Comparison of ENCODE assay signal across 26 cellular contexts in the genomic region with DNA sequence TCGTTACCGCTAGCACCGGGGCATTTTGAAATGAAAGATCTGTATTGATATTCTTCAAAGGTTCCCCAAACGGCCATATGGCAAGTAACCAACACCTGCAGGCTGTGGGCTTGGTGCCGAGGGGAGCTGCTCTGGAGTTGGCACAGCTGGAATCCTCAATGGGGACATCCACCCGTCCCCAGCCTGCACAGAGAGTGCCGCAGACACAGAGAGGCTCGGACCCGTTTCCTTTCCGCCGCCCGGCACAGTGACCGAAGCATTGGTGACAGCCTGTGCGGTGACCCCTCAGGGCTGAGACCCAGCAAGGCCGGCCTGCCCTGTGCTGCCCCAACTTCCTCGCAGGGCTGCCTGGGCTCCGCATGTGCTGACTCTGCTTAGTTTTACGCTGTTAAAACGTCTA. TPM values are rescaled to one million over a fixed set of nuclear protein-coding genes. Genes with fewer than 3 reads are reported as not detected.
"Had no signal": no experiment of that assay in that cellular context is flagged by ENCODE, and none has a peak within 500 bp of the region (broad histone marks: within the 10 kb centered on the region; RNA-seq: fewer than 3 reads in every experiment).

No MANE protein-coding gene starts in this region.

- H3K9me3 Mint-ChIP-seq: activated CD4-positive, alpha-beta memory T cell treated with anti-CD3 and anti-CD28 coated beads for 36 hours; activated naive CD4-positive, alpha-beta T cell treated with anti-CD3 and anti-CD28 coated beads for 36 hours; activated naive CD8-positive, alpha-beta T cell treated with anti-CD3 and anti-CD28 coated beads for 36 hours; activated T-helper 1 cell treated with anti-CD3 and anti-CD28 coated beads, Interleukin-12 subunit alpha, Interleukin-12 subunit beta, Interleukin-2, Interleukin-4 antibody, amounts not matched to agents 30 ng/mL and 10 ng/mL and 1 ng/mL, durations not matched to agents 14 hours and 24 hours and 36 hours; memory B cell; nephron; stimulated activated naive B cell treated with anti-CD40 and anti-IgM and Interleukin-4, amounts not matched to agents 10 μg/mL and 1 μg/mL and 100 μg/mL, for 72 hours had no signal

- H3K4me1 ChIP-seq: colonic mucosa had no signal

- H3K4me3 ChIP-seq: adrenal gland, body of pancreas, colonic mucosa, esophagus squamous epithelium, skin epidermis, stomach, tibial artery had no signal

- DNase-seq: activated CD4-positive, alpha-beta memory T cell treated with anti-CD3 and anti-CD28 coated beads for 36 hours; activated CD4-positive, CD25-positive, alpha-beta regulatory T cell; activated CD8-positive, alpha-beta memory T cell treated with anti-CD3 and anti-CD28 coated beads, Interleukin-2, amount 50 U/mL, for 4 hours; activated effector memory CD4-positive, alpha-beta T cell treated with anti-CD3 and anti-CD28 coated beads, Interleukin-2, amount 50 U/mL, for 16 hours; activated naive CD4-positive, alpha-beta T cell treated with anti-CD3 and anti-CD28 coated beads for 36 hours; activated naive CD8-positive, alpha-beta T cell treated with anti-CD3 and anti-CD28 coated beads for 36 hours; activated T-cell treated with anti-CD3 and anti-CD28 coated beads, Interleukin-2, amount 50 U/mL, for 1 hour; adrenal gland; body of pancreas; colonic mucosa; effector CD8-positive, alpha-beta T cell; esophagus squamous epithelium; foreskin melanocyte; stimulated activated CD4-positive, alpha-beta T cell treated with anti-CD3 and anti-CD28 coated beads, Interleukin-1b, Interleukin-23, amount 100 ng/mL, for 48 hours; stimulated activated naive B cell treated with anti-CD40 and anti-IgM and Interleukin-4, amounts not matched to agents 10 μg/mL and 1 μg/mL and 100 μg/mL, for 72 hours; stomach; T-helper 1 cell had no signal

- H3K36me3 ChIP-seq: adrenal gland, colonic mucosa, esophagus squamous epithelium, stomach, tibial artery had no signal

- H3K27ac ChIP-seq: adrenal gland, body of pancreas, colonic mucosa, epithelial cell of prostate, esophagus squamous epithelium, skin epidermis, stomach, tibial artery had no signal

- H3K4me3 Mint-ChIP-seq: activated CD4-positive, alpha-beta memory T cell treated with anti-CD3 and anti-CD28 coated beads for 36 hours; activated CD4-positive, alpha-beta T cell treated with anti-CD3 and anti-CD28 coated beads for 36 hours; activated naive CD4-positive, alpha-beta T cell treated with anti-CD3 and anti-CD28 coated beads for 36 hours; activated naive CD8-positive, alpha-beta T cell treated with anti-CD3 and anti-CD28 coated beads for 36 hours; activated T-helper 1 cell treated with anti-CD3 and anti-CD28 coated beads, Interleukin-12 subunit alpha, Interleukin-12 subunit beta, Interleukin-2, Interleukin-4 antibody, amounts not matched to agents 30 ng/mL and 10 ng/mL and 1 ng/mL, durations not matched to agents 14 hours and 24 hours and 36 hours; memory B cell; nephron; stimulated activated naive B cell treated with anti-CD40 and anti-IgM and Interleukin-4, amounts not matched to agents 10 μg/mL and 1 μg/mL and 100 μg/mL, for 72 hours had no signal

- H3K9me3 ChIP-seq: adrenal gland, body of pancreas, colonic mucosa, esophagus squamous epithelium, stomach, tibial artery had no signal

- ATAC-seq: body of pancreas; sciatic nerve; stimulated activated naive B cell treated with anti-CD40 and anti-IgM and Interleukin-4, amounts not matched to agents 10 μg/mL and 1 μg/mL and 100 μg/mL, for 72 hours had no signal

- H3K27ac Mint-ChIP-seq: activated CD4-positive, alpha-beta memory T cell treated with anti-CD3 and anti-CD28 coated beads for 36 hours; activated CD4-positive, alpha-beta T cell treated with anti-CD3 and anti-CD28 coated beads for 36 hours; activated naive CD4-positive, alpha-beta T cell treated with anti-CD3 and anti-CD28 coated beads for 36 hours; activated naive CD8-positive, alpha-beta T cell treated with anti-CD3 and anti-CD28 coated beads for 36 hours; activated T-helper 1 cell treated with anti-CD3 and anti-CD28 coated beads, Interleukin-12 subunit alpha, Interleukin-12 subunit beta, Interleukin-2, Interleukin-4 antibody, amounts not matched to agents 30 ng/mL and 10 ng/mL and 1 ng/mL, durations not matched to agents 14 hours and 24 hours and 36 hours; memory B cell; nephron; progenitor cell of endocrine pancreas; stimulated activated naive B cell treated with anti-CD40 and anti-IgM and Interleukin-4, amounts not matched to agents 10 μg/mL and 1 μg/mL and 100 μg/mL, for 72 hours had no signal

- H3K36me3 Mint-ChIP-seq: activated CD4-positive, alpha-beta memory T cell treated with anti-CD3 and anti-CD28 coated beads for 36 hours; activated naive CD8-positive, alpha-beta T cell treated with anti-CD3 and anti-CD28 coated beads for 36 hours; memory B cell; stimulated activated naive B cell treated with anti-CD40 and anti-IgM and Interleukin-4, amounts not matched to agents 10 μg/mL and 1 μg/mL and 100 μg/mL, for 72 hours had no signal

RNA-seq across cellular contexts. Expression of a gene that starts 4.5 kb away (rescaled TPM):
- total RNA-seq: activated naive CD4-positive, alpha-beta T cell treated with anti-CD3 and anti-CD28 coated beads for 36 hours; activated T-helper 1 cell treated with anti-CD3 and anti-CD28 coated beads, Interleukin-12 subunit alpha, Interleukin-12 subunit beta, Interleukin-2, Interleukin-4 antibody, amounts not matched to agents 30 ng/mL and 10 ng/mL and 1 ng/mL, durations not matched to agents 14 hours and 24 hours and 36 hours had no signal
